Comparison of ENCODE assay signal across 7 cellular contexts in genomic region chr20:51985013-51985415, GRCh38.
DNase-seq lines count a peak whose midpoint lies in the region; ATAC-seq and TF ChIP-seq lines count a peak whose summit lies in the region.

No MANE protein-coding gene starts in this region.

- H3K9ac ChIP-seq in HUES6 (ENCODE audit: low read length) = no peak overlapping the region

- intact Hi-C loops in testis (cut with DNase I; ENCODE audit: low total_unique reads) = no loop called here

- H3K9me3 ChIP-seq in HUES6 (ENCODE audit: control insufficient read depth, insufficient read depth, low read depth, low read length) = no peaks in the 10 kb centered on the region
- no peaks in the 10 kb centered on the region for H3K9me3 ChIP-seq in testis

- H3K4me1 ChIP-seq in HUES6 (ENCODE audit: control insufficient read depth, insufficient read depth, low read length) = peaks cover 8% of the 10 kb centered on the region
- H3K4me1 ChIP-seq in testis = peaks cover 7% of the 10 kb centered on the region

- H3K27me3 ChIP-seq in HUES6 (ENCODE audit: control insufficient read depth, insufficient read depth, low read length) (no peaks in the 10 kb centered on the region), testis (no peaks in the 10 kb centered on the region)

- no peak for TF ChIP-seq POLR2A in testis (IDR thresholded peaks at IDR 0.05)

- no peak for ATAC-seq in HG03175 (IDR thresholded peaks at IDR 0.05; ENCODE audit: unreplicated experiment)
- ATAC-seq in GM21515 (IDR thresholded peaks at IDR 0.05; ENCODE audit: unreplicated experiment) = no peak

- DNase-seq in astrocyte of the spinal cord (ENCODE audit: low read depth, low spot score) (peak; percentile 94), iris pigment epithelial cell (ENCODE audit: low read depth) (peak; percentile 97), testis (no peak)
- no peak for DNase-seq in activated CD4-positive, alpha-beta T cell treated with anti-CD3 and anti-CD28 coated beads for 48 hours

- no peak for TF ChIP-seq CTCF in astrocyte of the spinal cord (IDR thresholded peaks at IDR 0.05; ENCODE audit: low read depth, low read length)
- no peak for TF ChIP-seq CTCF in testis (IDR thresholded peaks at IDR 0.05)

- no peaks in the 10 kb centered on the region for H3K36me3 ChIP-seq in HUES6 (ENCODE audit: control insufficient read depth, insufficient read depth, low read length)
- no peaks in the 10 kb centered on the region for H3K36me3 ChIP-seq in testis (ENCODE audit: low read depth, missing control alignments)

- in situ Hi-C loops in astrocyte of the spinal cord (cut with HindIII; ENCODE audit: low sequenced_read_pairs) = no loop called here

- H3K4me3 ChIP-seq in HUES6 (ENCODE audit: low read depth, low read length) (no peak overlapping the region), astrocyte of the spinal cord (ENCODE audit: low read depth, low read length) (no peak overlapping the region), testis (peak overlapping the region; percentile 1 to 6)

- H3K27ac ChIP-seq in HUES6 (ENCODE audit: low read depth, low read length) (peak overlapping the region; percentile 90), testis (no peak overlapping the region)

Comparison
In these comparisons a context has a peak if more than half of its experiments do, and no peak if none do; other contexts are left out.
1. H3K4me3 ChIP-seq: peak in testis (2 of 2); none in HUES6 (single experiment) and astrocyte of the spinal cord (single experiment).
2. DNase-seq: peak in astrocyte of the spinal cord (single experiment) and iris pigment epithelial cell (single experiment); none in testis (single experiment) and activated CD4-positive, alpha-beta T cell treated with anti-CD3 and anti-CD28 coated beads for 48 hours (single experiment).